11 cellular contexts compared by ENCODE assay signal in the genomic region with DNA sequence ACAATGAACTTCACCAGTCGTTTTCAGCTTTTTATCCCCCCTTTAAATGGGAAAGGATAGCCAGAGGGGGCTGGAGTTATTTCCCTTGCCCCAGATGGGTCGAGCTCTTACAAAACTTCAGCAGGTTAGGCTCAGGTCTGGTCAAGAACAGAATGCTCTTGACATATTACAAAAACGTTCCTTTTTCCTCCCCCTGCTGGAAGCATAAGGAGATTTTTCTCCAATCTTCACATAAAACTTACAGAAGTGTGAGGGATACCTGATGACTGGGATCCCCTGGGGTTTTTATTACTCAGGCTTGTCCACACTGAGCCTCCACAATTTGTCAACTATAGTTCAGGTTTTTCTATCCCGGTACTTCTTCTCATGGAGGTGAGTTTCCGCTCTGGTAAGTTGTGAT.
DNase-seq lines count a peak whose midpoint lies in the region; ATAC-seq and TF ChIP-seq lines count a peak whose summit lies in the region.
"Had no signal": no experiment of that assay in that cellular context is flagged by ENCODE, and none has a peak within 500 bp of the region (broad histone marks: within the 10 kb centered on the region; RNA-seq: fewer than 3 reads in every experiment).

No MANE protein-coding gene starts in this region.

- H3K9me3 ChIP-seq in T-helper 17 cell (ENCODE audit: control insufficient read depth, low read length, poor library complexity, severe bottlenecking): no peaks in the 10 kb centered on the region
- H3K9me3 ChIP-seq in HAP-1: no peaks in the 10 kb centered on the region
- H3K9me3 ChIP-seq: pancreas had no signal

- no peak overlapping the region for H3K4me3 Mint-ChIP-seq in T-helper 17 cell

- TF ChIP-seq CTCF in C4-2B (conservative IDR thresholded peaks at IDR 0.05): peak; percentile 41

- H3K27ac Mint-ChIP-seq in T-helper 17 cell: no peak overlapping the region

- H3K36me3 Mint-ChIP-seq in T-helper 17 cell (ENCODE audit: low read depth): no peaks in the 10 kb centered on the region

- H3K36me3 ChIP-seq in HAP-1 (replicated peaks): no peaks in the 10 kb centered on the region
- H3K36me3 ChIP-seq: pancreas had no signal

- no peaks in the 10 kb centered on the region for H3K4me1 Mint-ChIP-seq in T-helper 17 cell

- no peaks in the 10 kb centered on the region for H3K27me3 Mint-ChIP-seq in T-helper 17 cell

- H3K27ac ChIP-seq in C4-2B: no peak overlapping the region
- H3K27ac ChIP-seq: pancreas, SK-N-MC had no signal

- H3K4me1 ChIP-seq in HAP-1: no peaks in the 10 kb centered on the region
- H3K4me1 ChIP-seq: pancreas had no signal

- in situ Hi-C loops in HAP-1 (cut with MboI; ENCODE audit: low sequenced_read_pairs): no loop called here

- ATAC-seq in T-helper 17 cell: peak; percentile 18
- ATAC-seq: pancreas had no signal

- DNase-seq in HCEC 1CT: peak; percentile 37
- no peak for DNase-seq in T-helper 17 cell
- peak; percentile 41 for DNase-seq in kidney tubule cell (ENCODE audit: low spot score)
- no peak for DNase-seq in activated effector memory CD4-positive, alpha-beta T cell treated with Interleukin-2 at 50 U/mL for 16 hours
- DNase-seq in activated CD4-positive, alpha-beta T cell treated with anti-CD3 and anti-CD28 coated beads, Interleukin-2, amount 50 U/mL, for 48 hours: no peak
- no peak for DNase-seq in foreskin melanocyte
- no peak for DNase-seq in HAP-1 (ENCODE audit: low spot score in 2 of 2)
- DNase-seq: NCI-H1417, pancreas had no signal

- no peak overlapping the region for H3K4me3 ChIP-seq in HAP-1
- H3K4me3 ChIP-seq: pancreas, SK-N-MC had no signal

- H3K27me3 ChIP-seq in HAP-1 (ENCODE audit: low read depth): 0 out of 2 replicates have a peak, but pooled peaks cover 6% of the 10 kb centered on the region
- H3K27me3 ChIP-seq: pancreas had no signal

Comparison
In these comparisons a context has a peak if more than half of its experiments do, and no peak if none do; other contexts are left out.
1. DNase-seq: peak in HCEC 1CT (single experiment) and kidney tubule cell (single experiment); none in T-helper 17 cell (0 of 3), activated effector memory CD4-positive, alpha-beta T cell treated with Interleukin-2 at 50 U/mL for 16 hours (single experiment), activated CD4-positive, alpha-beta T cell treated with anti-CD3 and anti-CD28 coated beads, Interleukin-2, amount 50 U/mL, for 48 hours (0 of 2), foreskin melanocyte (single experiment) and HAP-1 (0 of 2).